ENCODE assay signal across 1 cellular context in the genomic region with DNA sequence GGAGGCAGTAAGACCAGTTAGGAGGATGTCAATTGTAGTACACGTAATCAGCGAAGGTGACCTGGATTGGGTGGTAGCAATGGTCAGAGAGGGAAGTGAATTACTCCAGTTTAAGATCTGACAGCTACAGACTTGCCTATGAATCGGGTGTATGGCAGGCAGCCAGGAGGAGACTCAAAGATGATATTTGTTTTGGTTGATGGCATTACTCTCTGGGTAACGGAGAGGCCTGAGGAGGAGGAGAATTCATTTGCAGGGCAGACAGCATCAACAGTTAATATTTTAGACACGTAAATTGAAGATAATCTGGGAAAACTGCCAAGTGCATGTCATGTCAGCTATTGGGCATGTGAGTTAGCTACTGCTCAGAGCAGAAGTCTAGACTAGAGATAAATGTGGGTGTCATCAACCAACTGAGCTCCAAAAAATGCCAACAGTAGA.
A peak's percentile ranks its signal among the peaks of the same experiment; 100 is the strongest.
TF ChIP-seq lines count a peak whose summit lies in the region.

No MANE protein-coding gene starts in this region.

TF ChIP-seq in K562, 482 proteins besides CTCF, POLR2A, EP300 and RAD21 (continued from another document):
- TF ChIP-seq, protein P1, sequence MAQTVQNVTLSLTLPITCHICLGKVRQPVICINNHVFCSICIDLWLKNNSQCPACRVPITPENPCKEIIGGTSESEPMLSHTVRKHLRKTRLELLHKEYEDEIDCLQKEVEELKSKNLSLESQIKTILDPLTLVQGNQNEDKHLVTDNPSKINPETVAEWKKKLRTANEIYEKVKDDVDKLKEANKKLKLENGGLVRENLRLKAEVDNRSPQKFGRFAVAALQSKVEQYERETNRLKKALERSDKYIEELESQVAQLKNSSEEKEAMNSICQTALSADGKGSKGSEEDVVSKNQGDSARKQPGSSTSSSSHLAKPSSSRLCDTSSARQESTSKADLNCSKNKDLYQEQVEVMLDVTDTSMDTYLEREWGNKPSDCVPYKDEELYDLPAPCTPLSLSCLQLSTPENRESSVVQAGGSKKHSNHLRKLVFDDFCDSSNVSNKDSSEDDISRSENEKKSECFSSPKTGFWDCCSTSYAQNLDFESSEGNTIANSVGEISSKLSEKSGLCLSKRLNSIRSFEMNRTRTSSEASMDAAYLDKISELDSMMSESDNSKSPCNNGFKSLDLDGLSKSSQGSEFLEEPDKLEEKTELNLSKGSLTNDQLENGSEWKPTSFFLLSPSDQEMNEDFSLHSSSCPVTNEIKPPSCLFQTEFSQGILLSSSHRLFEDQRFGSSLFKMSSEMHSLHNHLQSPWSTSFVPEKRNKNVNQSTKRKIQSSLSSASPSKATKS (CRISPR knock-in tag; IDR thresholded peaks at IDR 0.05) = no peak
- TF ChIP-seq, protein P2, sequence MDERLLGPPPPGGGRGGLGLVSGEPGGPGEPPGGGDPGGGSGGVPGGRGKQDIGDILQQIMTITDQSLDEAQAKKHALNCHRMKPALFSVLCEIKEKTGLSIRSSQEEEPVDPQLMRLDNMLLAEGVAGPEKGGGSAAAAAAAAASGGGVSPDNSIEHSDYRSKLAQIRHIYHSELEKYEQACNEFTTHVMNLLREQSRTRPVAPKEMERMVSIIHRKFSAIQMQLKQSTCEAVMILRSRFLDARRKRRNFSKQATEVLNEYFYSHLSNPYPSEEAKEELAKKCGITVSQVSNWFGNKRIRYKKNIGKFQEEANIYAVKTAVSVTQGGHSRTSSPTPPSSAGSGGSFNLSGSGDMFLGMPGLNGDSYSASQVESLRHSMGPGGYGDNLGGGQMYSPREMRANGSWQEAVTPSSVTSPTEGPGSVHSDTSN (CRISPR knock-in tag; IDR thresholded peaks at IDR 0.05; ENCODE audit: low read depth) = no peak
- TF ChIP-seq, protein P2 (tag; conservative IDR thresholded peaks at IDR 0.05; ENCODE audit: low read depth) = peak; percentile 53; the same call in 1 of the 2 replicates
